In the genomic region with DNA sequence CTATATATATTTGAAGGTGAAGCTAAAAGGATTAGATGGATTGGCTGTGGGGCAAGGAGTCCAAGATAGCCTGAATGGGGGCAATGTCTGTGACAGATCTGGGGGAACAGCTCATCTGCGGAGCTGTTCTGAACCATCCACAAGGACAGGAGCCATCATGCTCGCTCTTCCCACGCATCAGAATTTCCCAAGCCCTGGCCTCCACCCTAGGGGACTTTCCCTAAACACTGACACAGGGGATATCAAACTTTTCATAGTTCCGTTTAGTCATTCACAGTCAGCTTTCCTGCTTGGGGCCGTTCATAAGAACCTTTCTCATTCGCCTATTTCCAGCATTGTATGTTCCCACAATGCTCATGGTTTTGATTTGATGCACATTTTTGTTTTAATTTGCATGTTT, we compare ENCODE assay signal across 13 cellular contexts. TPM values are rescaled to one million over a fixed set of nuclear protein-coding genes. Genes with fewer than 3 reads are reported as not detected.
DNase-seq lines count a peak whose midpoint lies in the region; ATAC-seq, FAIRE-seq and TF ChIP-seq lines count a peak whose summit lies in the region.
"Had no signal": no experiment of that assay in that cellular context is flagged by ENCODE, and none has a peak within 500 bp of the region (broad histone marks: within the 10 kb centered on the region; RNA-seq: fewer than 3 reads in every experiment).

No MANE protein-coding gene starts in this region.

- in situ Hi-C loops in GM12878 (cut with MboI) = no loop called here

- H3K79me2 ChIP-seq in GM12878 (ENCODE audit: control insufficient read depth, insufficient read depth, low read length) (no peaks in the 10 kb centered on the region), osteoblast (ENCODE audit: insufficient read depth, low read length) (no peaks in the 10 kb centered on the region)

- no peak for TF ChIP-seq RAD21 in GM12878 (IDR thresholded peaks at IDR 0.05; ENCODE audit: insufficient read depth, low read depth, low read length)

- no peak overlapping the region; the same call in 1 of the 2 replicates for H3K4me2 ChIP-seq in GM12878 (ENCODE audit: control insufficient read depth, insufficient read depth)
- no peak overlapping the region for H3K4me2 ChIP-seq in osteoblast (ENCODE audit: insufficient read depth, low read length)
- H3K4me2 ChIP-seq: smooth muscle cell had no signal

- TF ChIP-seq CTCF in GM12878 (IDR thresholded peaks at IDR 0.05 in 2 of 3, conservative IDR thresholded peaks at IDR 0.05 in 1 of 3; ENCODE audit: control insufficient read depth in 2 of 3, extremely low read depth in 1 of 3, insufficient read depth in 1 of 3, low read depth in 3 of 3, low read length in 3 of 3) (no peak), osteoblast (IDR thresholded peaks at IDR 0.05; ENCODE audit: extremely low read depth, low read depth, low read length) (no peak), upper lobe of right lung (IDR thresholded peaks at IDR 0.05) (no peak)

- H3K27ac ChIP-seq in GM12878 (ENCODE audit: control insufficient read depth, insufficient read depth) (no peak overlapping the region), osteoblast (ENCODE audit: low read depth, low read length) (peak overlapping the region; percentile 76), upper lobe of right lung (no peak overlapping the region)
- H3K27ac ChIP-seq: SK-N-MC had no signal

- POLR2A ChIA-PET in GM12878 (lab: Charles Lee) = interaction anchor here (0.9 to 3.3 kb wide), 4 partner anchors 9 to 161 kb away, joined by 3 to 14 read pairs (median 4); no protein-coding TSS in a partner anchor

- H3K36me3 ChIP-seq in GM12878 (ENCODE audit: control insufficient read depth in 2 of 2, insufficient read depth in 2 of 2, low read length in 1 of 2) (no peaks in the 10 kb centered on the region), osteoblast (ENCODE audit: insufficient read depth, low read length) (no peaks in the 10 kb centered on the region), upper lobe of right lung (no peaks in the 10 kb centered on the region)

- SMC1A ChIA-PET in GM12878 (lab: Charles Lee; ENCODE audit: uncharacterized antibody, unreplicated experiment) = interaction anchor here (0.6 to 5.6 kb wide), 10 partner anchors 9 to 1002 kb away, joined by 3 to 29 read pairs (median 3); no protein-coding TSS in a partner anchor

- no peak for TF ChIP-seq POLR2A in GM12878 (IDR thresholded peaks at IDR 0.05; ENCODE audit: low read depth, low read length)

- H4K20me1 ChIP-seq in GM12878 (ENCODE audit: control insufficient read depth, insufficient read depth) = no peaks in the 10 kb centered on the region
- H4K20me1 ChIP-seq in osteoblast (ENCODE audit: insufficient read depth, low read length) = no peaks in the 10 kb centered on the region

- peak; percentile 88 for ATAC-seq in GM12878
- peak; percentile 26 for ATAC-seq in upper lobe of right lung
- no peak for ATAC-seq in GM21717 (IDR thresholded peaks at IDR 0.05; ENCODE audit: unreplicated experiment)
- ATAC-seq in HG03469 (IDR thresholded peaks at IDR 0.05; ENCODE audit: unreplicated experiment) = no peak

- peak; percentile 88 for DNase-seq in activated naive CD4-positive, alpha-beta T cell treated with anti-CD3 and anti-CD28 coated beads for 36 hours
- DNase-seq in activated naive CD4-positive, alpha-beta T cell treated with anti-CD3 and anti-CD28 coated beads, Interleukin-2, amount 10 ng/mL, durations not matched to agents 7 days and 5 days = no peak
- DNase-seq in GM12878 (ENCODE audit: low read depth, low spot score) (no peak), osteoblast (ENCODE audit: insufficient read length, low spot score, missing footprints) (peak; percentile 61), upper lobe of right lung (no peak), amygdala (lab: John Stamatoyannopoulos, UW) (no peak)
- DNase-seq: C1 segment of cervical spinal cord, HFFc6, NCI-H2107 had no signal

- intact Hi-C loops in activated naive CD4-positive, alpha-beta T cell treated with anti-CD3 and anti-CD28 coated beads for 36 hours (cut with micrococcal nuclease) = loop anchor here (1.0 to 5.0 kb wide), 5 partner anchors 12 to 532 kb away; a partner anchor contains a TSS
- intact Hi-C loops in GM12878 (cut with micrococcal nuclease; ENCODE audit: unreplicated experiment) = no loop called here
- intact Hi-C loops in upper lobe of right lung (cut with DNase I) = no loop called here

- no peak overlapping the region for H3K9ac ChIP-seq in GM12878 (ENCODE audit: control insufficient read depth, insufficient read depth, low read length)

- H3K4me3 Mint-ChIP-seq in activated naive CD4-positive, alpha-beta T cell treated with anti-CD3 and anti-CD28 coated beads for 36 hours = no peak overlapping the region
- no peak overlapping the region for H3K4me3 Mint-ChIP-seq in activated naive CD4-positive, alpha-beta T cell treated with anti-CD3 and anti-CD28 coated beads, Interleukin-2, amount 10 ng/mL, durations not matched to agents 7 days and 5 days
- H3K4me3 Mint-ChIP-seq: HFFc6 had no signal

- H3K27me3 ChIP-seq in GM12878 (replicated peaks in 1 of 2; ENCODE audit: control insufficient read depth in 2 of 2, insufficient read depth in 2 of 2, low read length in 1 of 2) (no peaks in the 10 kb centered on the region), osteoblast (ENCODE audit: insufficient read depth, low read length) (no peaks in the 10 kb centered on the region), upper lobe of right lung (no peaks in the 10 kb centered on the region)

- H3K9me3 ChIP-seq in GM12878 (replicated peaks; ENCODE audit: control insufficient read depth, insufficient read depth, low read length) = no peaks in the 10 kb centered on the region
- no peaks in the 10 kb centered on the region for H3K9me3 ChIP-seq in osteoblast (ENCODE audit: low read depth, low read length)
- H3K9me3 ChIP-seq in upper lobe of right lung = no peaks in the 10 kb centered on the region

- no peaks in the 10 kb centered on the region for H3K36me3 Mint-ChIP-seq in activated naive CD4-positive, alpha-beta T cell treated with anti-CD3 and anti-CD28 coated beads for 36 hours (ENCODE audit: low read depth)
- H3K36me3 Mint-ChIP-seq in activated naive CD4-positive, alpha-beta T cell treated with anti-CD3 and anti-CD28 coated beads, Interleukin-2, amount 10 ng/mL, durations not matched to agents 7 days and 5 days = no peaks in the 10 kb centered on the region

- H3K4me1 ChIP-seq in GM12878 (ENCODE audit: control insufficient read depth, insufficient read depth, low read length) = peaks cover 16% of the 10 kb centered on the region; the same call in 1 of the 2 replicates
- peaks cover 51% of the 10 kb centered on the region for H3K4me1 ChIP-seq in osteoblast (ENCODE audit: insufficient read depth, low read length)
- peaks cover 26% of the 10 kb centered on the region for H3K4me1 ChIP-seq in upper lobe of right lung

- no peak overlapping the region for H3K4me3 ChIP-seq in GM12878
- no peak overlapping the region for H3K4me3 ChIP-seq in osteoblast (ENCODE audit: insufficient read depth, low read length)
- H3K4me3 ChIP-seq in upper lobe of right lung = no peak overlapping the region
- H3K4me3 ChIP-seq: SK-N-MC, smooth muscle cell had no signal

- H2AFZ ChIP-seq in GM12878 (ENCODE audit: control insufficient read depth, low read depth, low read length) (peak overlapping the region; percentile 48), osteoblast (ENCODE audit: low read length) (no peak overlapping the region)

- peak overlapping the region; percentile 80 for H3K27ac Mint-ChIP-seq in activated naive CD4-positive, alpha-beta T cell treated with anti-CD3 and anti-CD28 coated beads for 36 hours
- H3K27ac Mint-ChIP-seq in activated naive CD4-positive, alpha-beta T cell treated with anti-CD3 and anti-CD28 coated beads, Interleukin-2, amount 10 ng/mL, durations not matched to agents 7 days and 5 days = no peak overlapping the region

- CTCF ChIA-PET in activated naive CD4-positive, alpha-beta T cell treated with anti-CD3 and anti-CD28 coated beads for 36 hours (lab: Charles Lee) = interaction anchor here (0.6 to 17.4 kb wide), 9 partner anchors 9 to 307 kb away, joined by 3 to 310 read pairs (median 6); no protein-coding TSS in a partner anchor
- CTCF ChIA-PET in activated naive CD4-positive, alpha-beta T cell treated with anti-CD3 and anti-CD28 coated beads, Interleukin-2, amount 10 ng/mL, durations not matched to agents 7 days and 5 days (lab: Charles Lee) = interaction anchor here (0.8 to 5.1 kb wide), 3 partner anchors 11 to 307 kb away, joined by 3 to 40 read pairs (median 3); no protein-coding TSS in a partner anchor
- CTCF ChIA-PET in GM12878 (lab: Yijun Ruan, JAX) = interaction anchor here (1.2 to 7.3 kb wide), 6 partner anchors 11 to 306 kb away, joined by 3 to 78 read pairs (median 10); no protein-coding TSS in a partner anchor

- RAD21 ChIA-PET in GM12878 (lab: Charles Lee; ENCODE audit: unreplicated experiment) = interaction anchor here (2.7 to 3.1 kb wide), 2 partner anchors 12 to 26 kb away, joined by 12 to 13 read pairs; no protein-coding TSS in a partner anchor

- no peaks in the 10 kb centered on the region for H3K27me3 Mint-ChIP-seq in activated naive CD4-positive, alpha-beta T cell treated with anti-CD3 and anti-CD28 coated beads for 36 hours (ENCODE audit: low read depth)
- no peaks in the 10 kb centered on the region for H3K27me3 Mint-ChIP-seq in activated naive CD4-positive, alpha-beta T cell treated with anti-CD3 and anti-CD28 coated beads, Interleukin-2, amount 10 ng/mL, durations not matched to agents 7 days and 5 days

- TF ChIP-seq EP300 in GM12878 (IDR thresholded peaks at IDR 0.05; ENCODE audit: borderline replicate concordance in 1 of 2, control insufficient read depth in 1 of 2, low read depth in 2 of 2, low read length in 2 of 2) = no peak

- peaks cover 63% of the 10 kb centered on the region for H3K4me1 Mint-ChIP-seq in activated naive CD4-positive, alpha-beta T cell treated with anti-CD3 and anti-CD28 coated beads for 36 hours (ENCODE audit: low read depth)
- H3K4me1 Mint-ChIP-seq in activated naive CD4-positive, alpha-beta T cell treated with anti-CD3 and anti-CD28 coated beads, Interleukin-2, amount 10 ng/mL, durations not matched to agents 7 days and 5 days = peaks cover 21% of the 10 kb centered on the region

- 15% methylated on average over 6 of the region's 6 CpGs for WGBS in GM12878 (ENCODE audit: insufficient coverage, insufficient replicate concordance, low lambda C conversion rate, missing lambda C conversion rate)

- BruUV-seq in GM12878 (replicated peaks; lab: Mats Ljungman, UMichigan) = no TSS peak

- peak; percentile 61 for FAIRE-seq in GM12878 (lab: Jason Lieb, UNC)

- no peaks in the 10 kb centered on the region for H3K9me3 Mint-ChIP-seq in activated naive CD4-positive, alpha-beta T cell treated with anti-CD3 and anti-CD28 coated beads for 36 hours
- no peaks in the 10 kb centered on the region for H3K9me3 Mint-ChIP-seq in activated naive CD4-positive, alpha-beta T cell treated with anti-CD3 and anti-CD28 coated beads, Interleukin-2, amount 10 ng/mL, durations not matched to agents 7 days and 5 days
- H3K9me3 Mint-ChIP-seq: HFFc6 had no signal

RNA-seq across cellular contexts. Expression of a gene that starts 37.6 kb away (rescaled TPM):
- total RNA-seq in activated naive CD4-positive, alpha-beta T cell treated with anti-CD3 and anti-CD28 coated beads for 36 hours = under 1 TPM in 1 of 2 experiments, not detected in 1; 0.21 TPM
- not detected in 2 replicates for total RNA-seq in GM12878 (2013; cell fraction: nucleolus; rRNA removed)
- not detected in 2 replicates for total RNA-seq in GM12878 (2014; rRNA removed)
- not detected in 2 replicates for total RNA-seq in GM12878 (2014; rRNA removed; fragmentation: Illumina TruSeq; extraction: Trizol)
- not detected in 2 replicates for total RNA-seq in GM12878 (2021)
- not detected for polyA plus RNA-seq in GM12878 (2011; ENCODE audit: low read depth)
- 0.05 TPM in 1 of 2 replicates, not detected in the other for polyA plus RNA-seq in GM12878 (2011; rRNA removed)
- not detected in 2 replicates for polyA plus RNA-seq in GM12878 (2011; cell fraction: cytosol; rRNA removed)
- not detected in 2 replicates for polyA plus RNA-seq in GM12878 (2011; cell fraction: nucleus; rRNA removed)
- 0.06 and 0.18 TPM in 2 replicates for polyA plus RNA-seq in GM12878 (2012)
- polyA plus RNA-seq in GM12878 (2014; fragmentation: Illumina TruSeq; extraction: Trizol) = not detected in 2 replicates
- under 1 TPM; 0.19 to 0.24 TPM for polyA plus RNA-seq in GM12878 (2014; fragmentation: Nextera tagmentation; extraction: Ambion mirVana)
- not detected in 2 replicates for polyA plus RNA-seq in GM12878 (2014; rRNA removed)
- polyA plus RNA-seq in GM12878 (2016; fragmentation: Nextera tagmentation; extraction: Ambion mirVana) = under 1 TPM; 0.14 to 0.24 TPM
- polyA minus RNA-seq in GM12878 (2011; rRNA and poly(A)+ RNA removed) = not detected in 2 replicates
- polyA minus RNA-seq in GM12878 (2011; cell fraction: cytosol; rRNA and poly(A)+ RNA removed) = not detected in 2 replicates
- not detected in 2 replicates for polyA minus RNA-seq in GM12878 (2011; cell fraction: nucleus; rRNA and poly(A)+ RNA removed)
- total RNA-seq in osteoblast = 6.8 and 6.9 TPM in 2 replicates
- total RNA-seq in upper lobe of right lung = not detected
- total RNA-seq: HFFc6, smooth muscle cell had no signal

Comparison
In these comparisons a context has a peak if more than half of its experiments do, and no peak if none do; other contexts are left out.
1. DNase-seq: peak in activated naive CD4-positive, alpha-beta T cell treated with anti-CD3 and anti-CD28 coated beads for 36 hours (single experiment) and osteoblast (single experiment); none in activated naive CD4-positive, alpha-beta T cell treated with anti-CD3 and anti-CD28 coated beads, Interleukin-2, amount 10 ng/mL, durations not matched to agents 7 days and 5 days (single experiment), GM12878 (single experiment), upper lobe of right lung (single experiment) and amygdala (0 of 56).
2. ATAC-seq: peak in GM12878 (single experiment) and upper lobe of right lung (single experiment); none in GM21717 (single experiment) and HG03469 (single experiment).